ENCODE assay signal across 8 cellular contexts in the genomic region with DNA sequence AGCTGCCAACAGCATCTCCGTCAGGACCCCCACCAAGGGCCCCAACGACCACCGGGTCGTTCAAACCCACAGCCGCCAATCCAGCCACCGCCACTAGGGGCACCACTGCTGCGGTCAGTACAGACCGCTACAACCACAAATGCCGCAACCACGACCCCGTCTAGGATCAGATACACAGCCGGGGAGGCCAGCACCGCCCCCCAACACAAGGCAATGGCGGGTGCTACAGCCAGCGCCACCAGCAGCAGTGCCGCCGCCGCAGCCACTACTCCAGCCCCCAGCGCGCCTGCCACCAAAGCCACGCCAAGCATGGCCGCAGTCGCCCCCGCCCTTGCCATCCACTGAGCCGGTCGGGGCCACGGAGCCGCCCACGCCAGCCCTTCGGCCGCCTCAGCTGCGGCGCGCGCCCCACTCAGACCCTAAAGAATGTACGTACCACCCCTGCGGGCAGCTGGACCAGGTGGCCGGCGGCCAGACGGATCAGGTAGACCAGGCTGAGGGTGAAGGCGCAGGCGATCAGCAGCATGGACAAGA. TPM values are rescaled to one million over a fixed set of nuclear protein-coding genes. Genes with fewer than 3 reads are reported as not detected.
DNase-seq lines count a peak whose midpoint lies in the region; ATAC-seq and TF ChIP-seq lines count a peak whose summit lies in the region.

No MANE protein-coding gene starts in this region.

- peaks cover 54% of the 10 kb centered on the region for H3K79me2 ChIP-seq in SU-DHL-6 (ENCODE audit: insufficient read depth, low read length)

- peak; percentile 63 for ATAC-seq in left ventricle myocardium superior

- peaks cover 39% of the 10 kb centered on the region for H4K20me1 ChIP-seq in SU-DHL-6 (ENCODE audit: low read depth, low read length)

- H3F3A ChIP-seq in SU-DHL-6 (ENCODE audit: insufficient read depth), result peaks cover 18% of the 10 kb centered on the region; the same call in 1 of the 2 replicates

- DNase-seq in ELF-1 (ENCODE audit: low read depth, low spot score) (peak; percentile 93), H4 (ENCODE audit: low spot score) (peak; percentile 49), LHCN-M2 (ENCODE audit: low read depth) (peak; percentile 56), adrenal gland (peak; percentile 66 to 89 (median 80)), left ventricle myocardium superior (peak; percentile 81), prostate gland (ENCODE audit: low spot score) (peak; percentile 64)

- intact Hi-C loops in adrenal gland (cut with DNase I) (loop anchor here in 1 of 2 donors (10.0 kb wide), 1 partner anchor 249 kb away; a partner anchor contains a TSS), left ventricle myocardium superior (cut with micrococcal nuclease) (no loop called here), prostate gland (cut with DNase I) (loop anchor here (2.0 to 5.0 kb wide), 3 partner anchors 92 to 313 kb away; a partner anchor contains a TSS)

- H3K36me3 ChIP-seq in SU-DHL-6 (ENCODE audit: low read length) (peaks cover 32% of the 10 kb centered on the region), adrenal gland (replicated peaks in 1 of 2) (peaks cover 0 to 12% of the 10 kb centered on the region in 2 donors), prostate gland (no peaks in the 10 kb centered on the region), urinary bladder (ENCODE audit: insufficient read depth) (no peaks in the 10 kb centered on the region)

- H3K4me2 ChIP-seq in SU-DHL-6 (ENCODE audit: low read depth, low read length, poor library complexity, severe bottlenecking), result peak overlapping the region; percentile 83

- H3K9me3 ChIP-seq in SU-DHL-6 (ENCODE audit: insufficient read depth, low read length), result no peaks in the 10 kb centered on the region
- no peaks in the 10 kb centered on the region for H3K9me3 ChIP-seq in adrenal gland (replicated peaks in 1 of 3)
- H3K9me3 ChIP-seq in prostate gland, result no peaks in the 10 kb centered on the region

- peak overlapping the region; percentile 46 for H2AFZ ChIP-seq in SU-DHL-6 (ENCODE audit: low read depth, low read length, severe bottlenecking)

- 0 to 1% (median 1%) methylated on average over 1 to 42 of the region's 42 CpGs; no CpG with 5 or more reads in 1 of the 4 donors for WGBS in adrenal gland, 4 donors
- under 1% methylated on average over 36 of the region's 42 CpGs for WGBS in prostate gland
- under 1% methylated on average over 42 of the region's 42 CpGs for WGBS in urinary bladder

- H3K9ac ChIP-seq in SU-DHL-6 (ENCODE audit: low read length), result peak overlapping the region; percentile 86

- peak; percentile 96 for TF ChIP-seq CTCF in SU-DHL-6 (IDR thresholded peaks at IDR 0.05; ENCODE audit: insufficient read depth, low read length, poor library complexity, severe bottlenecking)
- TF ChIP-seq CTCF in adrenal gland (IDR thresholded peaks at IDR 0.05), result peak; percentile 80 to 93 (median 86)
- TF ChIP-seq CTCF in prostate gland (IDR thresholded peaks at IDR 0.05), result peak; percentile 63 to 85 (median 79)

- H3K27ac ChIP-seq in SU-DHL-6 (ENCODE audit: low read depth, low read length) (peak overlapping the region; percentile 89), adrenal gland (peak overlapping the region; percentile 92 to 99 (median 97)), prostate gland (peak overlapping the region; percentile 97 to 99), urinary bladder (ENCODE audit: low read depth) (peak overlapping the region; percentile 98)

- H3K9me2 ChIP-seq in SU-DHL-6 (replicated peaks; ENCODE audit: insufficient read depth, low read length), result no peaks in the 10 kb centered on the region

- H3K4me3 ChIP-seq in SU-DHL-6 (ENCODE audit: insufficient read depth, low read length, poor library complexity, severe bottlenecking), result peak overlapping the region; percentile 87
- H3K4me3 ChIP-seq in adrenal gland, result peak overlapping the region; percentile 51 to 82 (median 58)
- peak overlapping the region; percentile 83 to 98 for H3K4me3 ChIP-seq in prostate gland
- H3K4me3 ChIP-seq in urinary bladder (ENCODE audit: low read depth, low read length), result peak overlapping the region; percentile 59

- TF ChIP-seq POLR2A in adrenal gland (IDR thresholded peaks at IDR 0.05) (no peak), prostate gland (IDR thresholded peaks at IDR 0.05) (no peak)

- peaks cover 5 to 28% of the 10 kb centered on the region in 2 donors for H3K4me1 ChIP-seq in adrenal gland (replicated peaks in 1 of 2)
- peaks cover 6% of the 10 kb centered on the region for H3K4me1 ChIP-seq in prostate gland (replicated peaks)
- H3K4me1 ChIP-seq in urinary bladder (ENCODE audit: insufficient read depth), result no peaks in the 10 kb centered on the region

- H3K27me3 ChIP-seq in SU-DHL-6 (ENCODE audit: low read length) (no peaks in the 10 kb centered on the region), adrenal gland (no peaks in the 10 kb centered on the region), prostate gland (replicated peaks; ENCODE audit: insufficient read depth) (no peaks in the 10 kb centered on the region)

RNA-seq across cellular contexts. Expression of a gene that starts 0.5 kb away (rescaled TPM):
- total RNA-seq in H4 (2014; rRNA removed; shearing (Covaris generic)), result 146 and 147 TPM in 2 replicates
- total RNA-seq in LHCN-M2 (2014; rRNA removed) (68.6 and 72.5 TPM in 2 replicates), adrenal gland (100 to 1,000 TPM in 5 of 8 donors, 10 to 100 TPM in 3; 49.4 to 586 (median 110) TPM), left ventricle myocardium superior (17.6 TPM), prostate gland (100 to 1,000 TPM in 1 of 2 donors, 10 to 100 TPM in 1; 51.6 to 121 TPM), urinary bladder (124 TPM)
- 36.0 TPM for polyA plus RNA-seq in LHCN-M2 (2012)
- polyA plus RNA-seq in adrenal gland (100 to 1,000 TPM in 1 of 3 donors, 10 to 100 TPM in 1, 1 to 10 TPM in 1; 10.0 to 821 (median 21.5) TPM), urinary bladder (19.1 TPM)

RNA-seq across cellular contexts. Expression of a gene that starts 45.1 kb away (rescaled TPM):
- total RNA-seq in H4 (2014; rRNA removed; shearing (Covaris generic)), result 0.12 TPM in 1 of 2 replicates, not detected in the other
- total RNA-seq in LHCN-M2 (2014; rRNA removed) (0.06 TPM in 1 of 2 replicates, not detected in the other), adrenal gland (under 1 TPM in 4 of 8 donors, not detected in 4; 0.16 to 0.19 (median 0.17) TPM), left ventricle myocardium superior (not detected), prostate gland (under 1 TPM in 1 of 2 donors, not detected in 1; 0.40 TPM), urinary bladder (1.8 TPM)
- 0.05 TPM for polyA plus RNA-seq in LHCN-M2 (2012)
- polyA plus RNA-seq in adrenal gland (under 1 TPM; 0.07 to 0.22 (median 0.08) TPM), urinary bladder (not detected)

Comparison
In these comparisons a context has a peak if more than half of its experiments do, and no peak if none do; other contexts are left out.
1. Peak in every context shown above with its lines: DNase-seq, ATAC-seq, H3K4me3 ChIP-seq and H3K27ac ChIP-seq.